ENCODE assay signal across 14 cellular contexts in genomic region chr10:56359837-56360236, GRCh38. TPM values are rescaled to one million over a fixed set of nuclear protein-coding genes. Genes with fewer than 3 reads are reported as not detected.
DNase-seq lines count a peak whose midpoint lies in the region; ATAC-seq and TF ChIP-seq lines count a peak whose summit lies in the region.
"Had no signal": no experiment of that assay in that cellular context is flagged by ENCODE, and none has a peak within 500 bp of the region (broad histone marks: within the 10 kb centered on the region; RNA-seq: fewer than 3 reads in every experiment).

No MANE protein-coding gene starts in this region.

- dilution Hi-C loops in IMR-90 (cut with HindIII; ENCODE audit: low sequenced_read_pairs, unreplicated experiment) = no loop called here

- H3K4me1 ChIP-seq in CD4-positive, CD25-positive, alpha-beta regulatory T cell (ENCODE audit: control insufficient read depth, insufficient read depth, low read length, poor library complexity, severe bottlenecking) = peaks cover 21% of the 10 kb centered on the region
- H3K4me1 ChIP-seq in IMR-90 (ENCODE audit: control insufficient read depth, insufficient read depth, low read length) = no peaks in the 10 kb centered on the region
- H3K4me1 ChIP-seq in naive thymus-derived CD4-positive, alpha-beta T cell (ENCODE audit: control insufficient read depth in 2 of 2, insufficient read depth in 2 of 2, low read length in 2 of 2) = peaks cover 4 to 8% of the 10 kb centered on the region in 2 donors

- no peaks in the 10 kb centered on the region for H3K36me3 Mint-ChIP-seq in CD4-positive, CD25-positive, alpha-beta regulatory T cell
- H3K36me3 Mint-ChIP-seq in activated naive CD8-positive, alpha-beta T cell treated with anti-CD3 and anti-CD28 coated beads, Interleukin-2, amount 50 U/mL, for 24 hours (ENCODE audit: low read depth) = peaks cover 48% of the 10 kb centered on the region
- peaks cover 0 to 14% (median 0%) of the 10 kb centered on the region in 5 donors for H3K36me3 Mint-ChIP-seq in naive thymus-derived CD4-positive, alpha-beta T cell

- H2AK9ac ChIP-seq in IMR-90 (replicated peaks; ENCODE audit: low read depth, low read length, poor library complexity) = peak overlapping the region; percentile 1

- H3K4me3 ChIP-seq in CD4-positive, CD25-positive, alpha-beta regulatory T cell (ENCODE audit: low read depth, low read length) = no peak overlapping the region
- no peak overlapping the region for H3K4me3 ChIP-seq in IMR-90 (ENCODE audit: insufficient read depth, low read depth, low read length)
- H3K4me3 ChIP-seq in naive thymus-derived CD4-positive, alpha-beta T cell (ENCODE audit: low read length) = no peak overlapping the region

- H3K27ac Mint-ChIP-seq in CD4-positive, CD25-positive, alpha-beta regulatory T cell = peak overlapping the region in 2 of 3 donors; percentile 36 to 45
- peak overlapping the region; percentile 42 for H3K27ac Mint-ChIP-seq in activated naive CD8-positive, alpha-beta T cell treated with anti-CD3 and anti-CD28 coated beads, Interleukin-2, amount 50 U/mL, for 24 hours
- peak overlapping the region in 1 of 9 donors; percentile 90 for H3K27ac Mint-ChIP-seq in naive thymus-derived CD4-positive, alpha-beta T cell

- H2AFZ ChIP-seq in IMR-90 (replicated peaks; ENCODE audit: low read length, poor library complexity) = peak overlapping the region; percentile 63

- in situ Hi-C loops in IMR-90 (cut with MboI; ENCODE audit: low sequenced_read_pairs) = no loop called here

- no peak overlapping the region for H4K91ac ChIP-seq in IMR-90 (ENCODE audit: insufficient read depth, low read depth, low read length)

- no peak for ATAC-seq in CD4-positive, CD25-positive, alpha-beta regulatory T cell (ENCODE audit: low read depth in 2 of 2)
- ATAC-seq in IMR-90 (ENCODE audit: low read depth) = no peak
- no peak for ATAC-seq in activated naive CD8-positive, alpha-beta T cell treated with anti-CD3 and anti-CD28 coated beads, Interleukin-2, amount 50 U/mL, for 24 hours
- no peak for ATAC-seq in naive thymus-derived CD4-positive, alpha-beta T cell
- ATAC-seq in HG03097 (IDR thresholded peaks at IDR 0.05; ENCODE audit: low FRiP score, unreplicated experiment) = no peak
- ATAC-seq in GM21447 (IDR thresholded peaks at IDR 0.05; ENCODE audit: unreplicated experiment) = no peak

- no peak overlapping the region for H4K8ac ChIP-seq in IMR-90 (ENCODE audit: low read depth in 2 of 2, low read length in 2 of 2)

- peaks cover 11 to 14% of the 10 kb centered on the region in 2 experiments; a peak in 2 of 4 replicates for H3K79me1 ChIP-seq in IMR-90 (ENCODE audit: low read depth in 1 of 2, low read length in 2 of 2)

- intact Hi-C loops in IMR-90 (cut with micrococcal nuclease) = no loop called here
- intact Hi-C loops in naive thymus-derived CD4-positive, alpha-beta T cell (cut with micrococcal nuclease) = loop anchor here in 1 of 2 donors (10.0 kb wide), 2 partner anchors 1905 to 1975 kb away; partner anchors contain the start of genes CISD1, IPMK and UBE2D1

- no peaks in the 10 kb centered on the region for H3K27me3 Mint-ChIP-seq in CD4-positive, CD25-positive, alpha-beta regulatory T cell
- H3K27me3 Mint-ChIP-seq in activated naive CD8-positive, alpha-beta T cell treated with anti-CD3 and anti-CD28 coated beads, Interleukin-2, amount 50 U/mL, for 24 hours = no peaks in the 10 kb centered on the region
- no peaks in the 10 kb centered on the region for H3K27me3 Mint-ChIP-seq in naive thymus-derived CD4-positive, alpha-beta T cell

- H3K4me2 ChIP-seq in IMR-90 (ENCODE audit: low read depth, low read length) = no peak overlapping the region

- no peak for TF ChIP-seq POLR2A in IMR-90 (IDR thresholded peaks at IDR 0.05; ENCODE audit: low read depth, low read length)

- H3K9me1 ChIP-seq in IMR-90 (ENCODE audit: insufficient read depth, low read length) = peaks cover 9% of the 10 kb centered on the region; the same call in 1 of the 2 replicates

- WGBS in IMR-90 (ENCODE audit: extremely low coverage in 2 of 2, insufficient read length in 1 of 2), 2 experiments = no CpG with 5 or more reads among the region's 4 CpGs

- no peaks in the 10 kb centered on the region for H4K20me1 ChIP-seq in IMR-90 (ENCODE audit: insufficient read depth, low read length)

- no peak for DNase-seq in CD4-positive, CD25-positive, alpha-beta regulatory T cell
- no peak for DNase-seq in IMR-90
- no peak for DNase-seq in activated naive CD8-positive, alpha-beta T cell treated with anti-CD3 and anti-CD28 coated beads, Interleukin-2, amount 50 U/mL, for 24 hours
- DNase-seq in naive thymus-derived CD4-positive, alpha-beta T cell = no peak
- no peak for DNase-seq in SKM-1 (lab: John Stamatoyannopoulos, UW; ENCODE audit: unreplicated experiment)
- no peak for DNase-seq in NCI-H2196 treated with DMSO at 0.1 percent for 48 hours (lab: John Stamatoyannopoulos, UW; ENCODE audit: unreplicated experiment)
- DNase-seq: activated gamma-delta T cell treated with Interleukin-2 at 50 U/mL for 16 hours; NCI-H2081; stimulated activated CD4-positive, alpha-beta T cell treated with anti-CD3 and anti-CD28 coated beads, Interleukin-2, amount 100 ng/mL, for 24 hours; SW 1271; upper lobe of left lung had no signal

- no peak overlapping the region for H3K27ac ChIP-seq in CD4-positive, CD25-positive, alpha-beta regulatory T cell (ENCODE audit: insufficient read depth, low read length, poor library complexity, severe bottlenecking)
- no peak overlapping the region for H3K27ac ChIP-seq in IMR-90 (ENCODE audit: insufficient read depth, low read length)
- no peak overlapping the region for H3K27ac ChIP-seq in naive thymus-derived CD4-positive, alpha-beta T cell (ENCODE audit: low read depth, low read length)
- H3K27ac ChIP-seq: esophagus muscularis mucosa, upper lobe of left lung had no signal

- H3K4me1 Mint-ChIP-seq in CD4-positive, CD25-positive, alpha-beta regulatory T cell = peaks cover 14 to 65% (median 45%) of the 10 kb centered on the region in 4 donors
- peaks cover 41% of the 10 kb centered on the region for H3K4me1 Mint-ChIP-seq in activated naive CD8-positive, alpha-beta T cell treated with anti-CD3 and anti-CD28 coated beads, Interleukin-2, amount 50 U/mL, for 24 hours
- peaks cover 9 to 49% (median 21%) of the 10 kb centered on the region in 7 donors for H3K4me1 Mint-ChIP-seq in naive thymus-derived CD4-positive, alpha-beta T cell

- POLR2A ChIA-PET in IMR-90 (lab: Charles Lee; ENCODE audit: unreplicated experiment) = no interaction called here
- POLR2A ChIA-PET in naive thymus-derived CD4-positive, alpha-beta T cell (lab: Charles Lee) = no interaction called here

- H2BK20ac ChIP-seq in IMR-90 (ENCODE audit: low read depth, low read length) = no peak overlapping the region

- H3K4ac ChIP-seq in IMR-90 (ENCODE audit: low read depth, low read length) = no peak overlapping the region

- H3K14ac ChIP-seq in IMR-90 (replicated peaks; ENCODE audit: low read depth, low read length) = no peak overlapping the region

- H3K4me3 Mint-ChIP-seq in CD4-positive, CD25-positive, alpha-beta regulatory T cell = peak overlapping the region; percentile 87 to 97 (median 94)
- H3K4me3 Mint-ChIP-seq in activated naive CD8-positive, alpha-beta T cell treated with anti-CD3 and anti-CD28 coated beads, Interleukin-2, amount 50 U/mL, for 24 hours = peak overlapping the region; percentile 97
- H3K4me3 Mint-ChIP-seq in naive thymus-derived CD4-positive, alpha-beta T cell = peak overlapping the region in 8 of 10 donors; percentile 84 to 99 (median 96)

- H3K9me3 ChIP-seq in CD4-positive, CD25-positive, alpha-beta regulatory T cell (ENCODE audit: control insufficient read depth in 2 of 2, low read length in 2 of 2) = no peaks in the 10 kb centered on the region
- no peaks in the 10 kb centered on the region for H3K9me3 ChIP-seq in IMR-90 (ENCODE audit: control insufficient read depth, insufficient read depth, low read length)
- no peaks in the 10 kb centered on the region for H3K9me3 ChIP-seq in naive thymus-derived CD4-positive, alpha-beta T cell (ENCODE audit: control insufficient read depth in 2 of 3, low read length in 3 of 3)
- H3K9me3 ChIP-seq: esophagus muscularis mucosa, upper lobe of left lung had no signal

- no peak overlapping the region for H2BK5ac ChIP-seq in IMR-90 (ENCODE audit: low read depth, low read length, poor library complexity, severe bottlenecking)

- no peaks in the 10 kb centered on the region for H3K27me3 ChIP-seq in CD4-positive, CD25-positive, alpha-beta regulatory T cell (ENCODE audit: control insufficient read depth, insufficient read depth, low read length)
- H3K27me3 ChIP-seq in IMR-90 (ENCODE audit: control insufficient read depth, insufficient read depth, low read length) = no peaks in the 10 kb centered on the region
- H3K27me3 ChIP-seq in naive thymus-derived CD4-positive, alpha-beta T cell (ENCODE audit: control insufficient read depth in 2 of 2, insufficient read depth in 2 of 2, low read length in 2 of 2) = no peaks in the 10 kb centered on the region
- H3K27me3 ChIP-seq: esophagus muscularis mucosa, upper lobe of left lung had no signal

- H3K18ac ChIP-seq in IMR-90 (ENCODE audit: low read depth, low read length) = no peak overlapping the region

- no peaks in the 10 kb centered on the region for H3K9me3 Mint-ChIP-seq in CD4-positive, CD25-positive, alpha-beta regulatory T cell
- no peaks in the 10 kb centered on the region for H3K9me3 Mint-ChIP-seq in activated naive CD8-positive, alpha-beta T cell treated with anti-CD3 and anti-CD28 coated beads, Interleukin-2, amount 50 U/mL, for 24 hours
- H3K9me3 Mint-ChIP-seq in naive thymus-derived CD4-positive, alpha-beta T cell = no peaks in the 10 kb centered on the region

- BruUV-seq in IMR-90 (replicated peaks; lab: Mats Ljungman, UMichigan) = no TSS peak

- TF ChIP-seq RAD21 in IMR-90 (IDR thresholded peaks at IDR 0.05; ENCODE audit: low read length) = no peak

- no peak overlapping the region for H2AK5ac ChIP-seq in IMR-90 (ENCODE audit: low read depth, low read length)

- no peaks in the 10 kb centered on the region for H3K36me3 ChIP-seq in CD4-positive, CD25-positive, alpha-beta regulatory T cell (ENCODE audit: control insufficient read depth, insufficient read depth, low read length)
- peaks cover 7% of the 10 kb centered on the region; the same call in 1 of the 2 replicates for H3K36me3 ChIP-seq in IMR-90 (ENCODE audit: control insufficient read depth, insufficient read depth, low read length)
- peaks cover 0 to 6% (median 0%) of the 10 kb centered on the region in 3 experiments for H3K36me3 ChIP-seq in naive thymus-derived CD4-positive, alpha-beta T cell (ENCODE audit: control insufficient read depth in 2 of 3, insufficient read depth in 3 of 3, low read length in 3 of 3)
- H3K36me3 ChIP-seq: esophagus muscularis mucosa, upper lobe of left lung had no signal

- H2BK15ac ChIP-seq in IMR-90 (ENCODE audit: low read depth, low read length) = no peak overlapping the region

- no peak overlapping the region for H2BK120ac ChIP-seq in IMR-90 (ENCODE audit: low read depth, low read length)

- no peak overlapping the region for H3K9ac ChIP-seq in IMR-90 (ENCODE audit: low read depth, low read length)

- no peak overlapping the region for H4K5ac ChIP-seq in IMR-90 (ENCODE audit: low read depth, low read length)

- CTCF ChIA-PET in IMR-90 (lab: Yijun Ruan, JAX) = no interaction called here
- CTCF ChIA-PET in naive thymus-derived CD4-positive, alpha-beta T cell (lab: Charles Lee) = no interaction called here

- no peak overlapping the region for H3K23ac ChIP-seq in IMR-90 (ENCODE audit: low read depth, low read length)

- no peak overlapping the region for H3K56ac ChIP-seq in IMR-90 (ENCODE audit: extremely low read depth, insufficient read depth, low read length)

- no peak for TF ChIP-seq CTCF in IMR-90 (conservative IDR thresholded peaks at IDR 0.05; ENCODE audit: low read depth, low read length)

RNA-seq across cellular contexts. Expression of gene ZWINT, which starts 1.2 kb away (rescaled TPM):
- 3.4 TPM for total RNA-seq in CD4-positive, CD25-positive, alpha-beta regulatory T cell
- 10 to 100 TPM in 3 of 4 donors, 1 to 10 TPM in 1; 6.8 to 13.7 (median 11.2) TPM for polyA plus RNA-seq in CD4-positive, CD25-positive, alpha-beta regulatory T cell
- total RNA-seq in IMR-90 (2012; rRNA removed) = 52.0 and 54.7 TPM in 2 replicates
- polyA plus RNA-seq in IMR-90 (2012; rRNA removed) = 47.3 and 56.4 TPM in 2 replicates
- 15.4 and 23.5 TPM in 2 replicates for polyA plus RNA-seq in IMR-90 (2012; cell fraction: cytosol; rRNA removed)
- polyA plus RNA-seq in IMR-90 (2012; cell fraction: nucleus; rRNA removed; ENCODE audit: low replicate concordance) = 32.5 and 44.4 TPM in 2 replicates
- 10 to 100 TPM in 1 of 5 experiments, 1 to 10 TPM in 4; 2.5 to 78.7 (median 3.5) TPM for total RNA-seq in naive thymus-derived CD4-positive, alpha-beta T cell
- polyA plus RNA-seq in naive thymus-derived CD4-positive, alpha-beta T cell = 1 to 10 TPM; 8.1 to 9.5 TPM
